Comparison of ENCODE assay signal across 10 cellular contexts in genomic region chr10:114520453-114520852, GRCh38.
DNase-seq lines count a peak whose midpoint lies in the region; ATAC-seq and TF ChIP-seq lines count a peak whose summit lies in the region.
"Had no signal": no experiment of that assay in that cellular context is flagged by ENCODE, and none has a peak within 500 bp of the region (broad histone marks: within the 10 kb centered on the region; RNA-seq: fewer than 3 reads in every experiment).

No MANE protein-coding gene starts in this region.

- peak overlapping the region; percentile 54 for H3K4me3 Mint-ChIP-seq in activated CD4-positive, alpha-beta T cell treated with anti-CD3 and anti-CD28 coated beads for 36 hours

- H3K27me3 ChIP-seq in gastroesophageal sphincter: no peaks in the 10 kb centered on the region
- no peaks in the 10 kb centered on the region for H3K27me3 ChIP-seq in thoracic aorta (replicated peaks; ENCODE audit: insufficient read depth)

- H3K36me3 ChIP-seq in gastroesophageal sphincter: no peaks in the 10 kb centered on the region
- H3K36me3 ChIP-seq in thoracic aorta: no peaks in the 10 kb centered on the region

- H3K27me3 Mint-ChIP-seq in activated CD4-positive, alpha-beta T cell treated with anti-CD3 and anti-CD28 coated beads for 36 hours: no peaks in the 10 kb centered on the region

- H3K27ac ChIP-seq in gastroesophageal sphincter (peak overlapping the region; percentile 25 to 84 (median 64)), thoracic aorta (no peak overlapping the region)
- H3K27ac ChIP-seq: HL-60 had no signal

- H3K27ac Mint-ChIP-seq in activated CD4-positive, alpha-beta T cell treated with anti-CD3 and anti-CD28 coated beads for 36 hours: peak overlapping the region; percentile 92

- 7 to 20% methylated on average over 3 to 4 of the region's 4 CpGs for WGBS in gastroesophageal sphincter (ENCODE audit: low coverage in 1 of 2), 2 donors

- DNase-seq in activated CD4-positive, alpha-beta T cell treated with anti-CD3 and anti-CD28 coated beads for 36 hours: no peak
- no peak for DNase-seq in activated CD4-positive, alpha-beta T cell treated with anti-CD3 and anti-CD28 coated beads, Interleukin-2, amount 50 U/mL, for 4 hours
- peak; percentile 34 for DNase-seq in SW480 (ENCODE audit: low spot score)
- no peak for DNase-seq in thoracic aorta (ENCODE audit: low spot score)
- no peak for DNase-seq in HUDEP-2 (lab: John Stamatoyannopoulos, UW; ENCODE audit: unreplicated experiment in 76 of 76)
- no peak for DNase-seq in middle frontal gyrus (ENCODE audit: extremely low spot score, low spot score)
- DNase-seq: DND-41 had no signal

- H3K4me1 ChIP-seq in gastroesophageal sphincter (peaks cover 0 to 95% (median 6%) of the 10 kb centered on the region in 3 donors), thoracic aorta (ENCODE audit: control insufficient read depth in 1 of 2, low read depth in 2 of 2) (peaks cover 3 to 20% of the 10 kb centered on the region in 2 donors)

- TF ChIP-seq CTCF in gastroesophageal sphincter (IDR thresholded peaks at IDR 0.05) (no peak), thoracic aorta (IDR thresholded peaks at IDR 0.05) (no peak)

- peaks cover 95% of the 10 kb centered on the region for H3K4me1 Mint-ChIP-seq in activated CD4-positive, alpha-beta T cell treated with anti-CD3 and anti-CD28 coated beads for 36 hours

- TF ChIP-seq POLR2A in gastroesophageal sphincter (IDR thresholded peaks at IDR 0.05): no peak

- CTCF ChIA-PET in activated CD4-positive, alpha-beta T cell treated with anti-CD3 and anti-CD28 coated beads for 36 hours (lab: Charles Lee): interaction anchor here (0.6 to 16.1 kb wide), 4 partner anchors 19 to 49 kb away, joined by 3 to 187 read pairs (median 17); no protein-coding TSS in a partner anchor

- H3K9me3 ChIP-seq in gastroesophageal sphincter (no peaks in the 10 kb centered on the region), thoracic aorta (no peaks in the 10 kb centered on the region)

- peaks cover 9% of the 10 kb centered on the region for H3K36me3 Mint-ChIP-seq in activated CD4-positive, alpha-beta T cell treated with anti-CD3 and anti-CD28 coated beads for 36 hours (ENCODE audit: low read depth)

- intact Hi-C loops in activated CD4-positive, alpha-beta T cell treated with anti-CD3 and anti-CD28 coated beads for 36 hours (cut with DNase I, micrococcal nuclease): loop anchor here in 1 of 2 experiments (10.0 kb wide), 2 partner anchors 666 to 836 kb away; partner anchors contain the start of genes DCLRE1A and NHLRC2

- peak; percentile 17 for ATAC-seq in activated CD4-positive, alpha-beta T cell treated with anti-CD3 and anti-CD28 coated beads for 36 hours
- ATAC-seq in gastroesophageal sphincter (peak; percentile 60), thoracic aorta (ENCODE audit: insufficient number of reproducible peaks, low FRiP score, low read depth) (peak; percentile 54), HG02623 (IDR thresholded peaks at IDR 0.05; ENCODE audit: unreplicated experiment) (no peak)

- TF ChIP-seq EP300 in gastroesophageal sphincter (IDR thresholded peaks at IDR 0.05): no peak

- POLR2A ChIA-PET in activated CD4-positive, alpha-beta T cell treated with anti-CD3 and anti-CD28 coated beads for 36 hours (lab: Charles Lee): interaction anchor here (0.9 kb wide), 1 partner anchor 27 kb away, joined by 3 read pairs; no protein-coding TSS in a partner anchor

- H3K9me3 Mint-ChIP-seq in activated CD4-positive, alpha-beta T cell treated with anti-CD3 and anti-CD28 coated beads for 36 hours (ENCODE audit: low read depth): no peaks in the 10 kb centered on the region

- H3K4me3 ChIP-seq in gastroesophageal sphincter (no peak overlapping the region), thoracic aorta (no peak overlapping the region)

Comparison
In these comparisons a context has a peak if more than half of its experiments do, and no peak if none do; other contexts are left out.
1. H3K27ac ChIP-seq: peak in gastroesophageal sphincter (4 of 4); none in thoracic aorta (0 of 2).